8 cellular contexts compared by ENCODE assay signal in genomic region chr3:129277829-129278271, GRCh38. TPM values are rescaled to one million over a fixed set of nuclear protein-coding genes. Genes with fewer than 3 reads are reported as not detected.
A peak's percentile ranks its signal among the peaks of the same experiment; 100 is the strongest.
DNase-seq lines count a peak whose midpoint lies in the region; TF ChIP-seq lines count a peak whose summit lies in the region.

No MANE protein-coding gene starts in this region.

- TF ChIP-seq POLR2A in esophagus squamous epithelium (IDR thresholded peaks at IDR 0.05): no peak

- H3K4me1 ChIP-seq in esophagus squamous epithelium: peaks cover 13 to 48% (median 32%) of the 10 kb centered on the region in 3 donors

- TF ChIP-seq CTCF in esophagus squamous epithelium (IDR thresholded peaks at IDR 0.05): no peak

- DNase-seq in NCI-H2227 (lab: John Stamatoyannopoulos, UW; ENCODE audit: unreplicated experiment) (peak; percentile 40), NCI-H2227 treated with DMSO at 0.1 percent for 48 hours (lab: John Stamatoyannopoulos, UW) (no peak), SK-N-MC (ENCODE audit: low read depth, low spot score) (no peak), esophagus squamous epithelium (lab: John Stamatoyannopoulos, UW) (no peak), pons (ENCODE audit: low spot score) (peak; percentile 28), 8988T (no peak)
- no peak for DNase-seq in stimulated activated CD4-positive, alpha-beta T cell treated with anti-CD3 and anti-CD28 coated beads, Interleukin-4, amount 100 ng/mL, for 1 hour
- no peak for DNase-seq in stimulated activated CD4-positive, alpha-beta T cell treated with anti-CD3 and anti-CD28 coated beads, Interleukin-1b, Interleukin-23, amount 100 ng/mL, for 48 hours

- intact Hi-C loops in esophagus squamous epithelium (cut with DNase I): no loop called here

- H3K4me3 ChIP-seq in SK-N-MC (peak overlapping the region; percentile 79), esophagus squamous epithelium (peak overlapping the region; percentile 67 to 100 (median 86))

- no peaks in the 10 kb centered on the region for H3K9me3 ChIP-seq in SK-N-MC (ENCODE audit: low read depth, low read length)
- H3K9me3 ChIP-seq in esophagus squamous epithelium: no peaks in the 10 kb centered on the region

- peak overlapping the region; percentile 79 for H3K9ac ChIP-seq in SK-N-MC (ENCODE audit: insufficient read length)

- H3K27ac ChIP-seq in SK-N-MC: peak overlapping the region; percentile 83
- H3K27ac ChIP-seq in esophagus squamous epithelium: peak overlapping the region; percentile 96 to 98 (median 96)

- H3K36me3 ChIP-seq in SK-N-MC (ENCODE audit: insufficient read depth, low read length) (peaks cover 49% of the 10 kb centered on the region), esophagus squamous epithelium (peaks cover 14 to 51% (median 24%) of the 10 kb centered on the region in 3 donors)

- WGBS in esophagus squamous epithelium, 2 donors: 58 to 89% methylated on average over 8 to 11 of the region's 11 CpGs

- H3K27me3 ChIP-seq in esophagus squamous epithelium: no peaks in the 10 kb centered on the region

RNA-seq across cellular contexts. Expression of gene HMCES, which starts 0.8 kb away (rescaled TPM):
- total RNA-seq in esophagus squamous epithelium: 10 to 100 TPM; 24.2 to 32.7 (median 29.7) TPM

RNA-seq across cellular contexts. Expression of gene COPG1, which starts 28.4 kb away (rescaled TPM):
- 100 to 1,000 TPM in 2 of 4 donors, 10 to 100 TPM in 2; 68.3 to 121 (median 104) TPM for total RNA-seq in esophagus squamous epithelium

Comparison
In these comparisons a context has a peak if more than half of its experiments do, and no peak if none do; other contexts are left out.
1. DNase-seq: peak in NCI-H2227 (single experiment) and pons (single experiment); none in NCI-H2227 treated with DMSO at 0.1 percent for 48 hours (single experiment), SK-N-MC (single experiment), esophagus squamous epithelium (single experiment), stimulated activated CD4-positive, alpha-beta T cell treated with anti-CD3 and anti-CD28 coated beads, Interleukin-4, amount 100 ng/mL, for 1 hour (single experiment), stimulated activated CD4-positive, alpha-beta T cell treated with anti-CD3 and anti-CD28 coated beads, Interleukin-1b, Interleukin-23, amount 100 ng/mL, for 48 hours (single experiment) and 8988T (single experiment).